Comparison of ENCODE assay signal across 20 cellular contexts in genomic region chr20:32984631-32985354, GRCh38. TPM values are rescaled to one million over a fixed set of nuclear protein-coding genes. Genes with fewer than 3 reads are reported as not detected.
DNase-seq lines count a peak whose midpoint lies in the region; ATAC-seq and TF ChIP-seq lines count a peak whose summit lies in the region.
"Had no signal": no experiment of that assay in that cellular context is flagged by ENCODE, and none has a peak within 500 bp of the region (broad histone marks: within the 10 kb centered on the region; RNA-seq: fewer than 3 reads in every experiment).

No MANE protein-coding gene starts in this region.

- H3K9ac ChIP-seq in endodermal cell (ENCODE audit: extremely low read depth, low read length, poor library complexity, severe bottlenecking): no peak overlapping the region
- H3K9ac ChIP-seq: GM23248 had no signal

- H3K36me3 ChIP-seq in endodermal cell (ENCODE audit: control insufficient read depth, insufficient read depth, low read length): no peaks in the 10 kb centered on the region

- DNase-seq in activated effector memory CD4-positive, alpha-beta T cell treated with anti-CD3 and anti-CD28 coated beads, Interleukin-2, amount 50 U/mL, for 16 hours: peak; percentile 54
- no peak for DNase-seq in activated effector memory CD4-positive, alpha-beta T cell treated with Interleukin-2 at 50 U/mL for 16 hours
- DNase-seq in endodermal cell (no peak), GM10266 (ENCODE audit: extremely low spot score) (no peak), NCI-H2171 treated with DMSO at 0.1 percent for 48 hours (lab: John Stamatoyannopoulos, UW) (no peak), NCI-H1048 (lab: John Stamatoyannopoulos, UW) (no peak)
- DNase-seq: 8988T, GDM1, NCI-H1105 treated with DMSO at 0.1 percent for 48 hours, NCI-H1694 treated with DMSO at 0.1 percent for 48 hours, NCI-H2107, NCI-H2227 treated with DMSO at 0.1 percent for 48 hours, SIG-M5 had no signal

- 91 to 93% methylated on average over 8 to 9 of the region's 9 CpGs for WGBS in endodermal cell (ENCODE audit: insufficient coverage in 1 of 2, insufficient read length in 1 of 2), 2 experiments

- H3K4me1 ChIP-seq in endodermal cell (ENCODE audit: control insufficient read depth, insufficient read depth, low read length): no peaks in the 10 kb centered on the region

- TF ChIP-seq CTCF in endodermal cell (conservative IDR thresholded peaks at IDR 0.05) (no peak), GM10266 (IDR thresholded peaks at IDR 0.05; ENCODE audit: control insufficient read depth, insufficient read depth, low read depth, missing control alignments) (no peak)

- no peak for ATAC-seq in activated T-helper 17 cell treated with anti-CD3 and anti-CD28 coated beads, Interleukin-2, amount 50 U/mL, for 72 hours (replicated peaks)
- no peak for ATAC-seq in stimulated activated memory B cell treated with anti-CD40 and anti-IgM and Interleukin-4, amounts not matched to agents 10 μg/mL and 1 μg/mL and 100 μg/mL, for 72 hours

- no peak overlapping the region for H3K4me3 Mint-ChIP-seq in activated T-helper 17 cell treated with anti-CD3 and anti-CD28 coated beads, Interleukin-2, amount 50 U/mL, for 72 hours
- H3K4me3 Mint-ChIP-seq in endodermal cell: no peak overlapping the region
- no peak overlapping the region for H3K4me3 Mint-ChIP-seq in stimulated activated memory B cell treated with anti-CD40 and anti-IgM and Interleukin-4, amounts not matched to agents 10 μg/mL and 1 μg/mL and 100 μg/mL, for 72 hours

- H3K27me3 ChIP-seq in endodermal cell (ENCODE audit: control insufficient read depth, insufficient read depth, low read length, poor library complexity, severe bottlenecking): no peaks in the 10 kb centered on the region

- no peak overlapping the region for H3K27ac ChIP-seq in endodermal cell (ENCODE audit: low read depth, low read length)
- H3K27ac ChIP-seq: GM23248 had no signal

- no peak overlapping the region for H3K4me3 ChIP-seq in endodermal cell (ENCODE audit: low read length)
- H3K4me3 ChIP-seq: GM23248, K562 had no signal

- H3K4me1 Mint-ChIP-seq in activated T-helper 17 cell treated with anti-CD3 and anti-CD28 coated beads, Interleukin-2, amount 50 U/mL, for 72 hours: peaks cover 5% of the 10 kb centered on the region
- H3K4me1 Mint-ChIP-seq in endodermal cell: peaks cover 21% of the 10 kb centered on the region
- peaks cover 9% of the 10 kb centered on the region for H3K4me1 Mint-ChIP-seq in stimulated activated memory B cell treated with anti-CD40 and anti-IgM and Interleukin-4, amounts not matched to agents 10 μg/mL and 1 μg/mL and 100 μg/mL, for 72 hours

- no peaks in the 10 kb centered on the region for H3K36me3 Mint-ChIP-seq in activated T-helper 17 cell treated with anti-CD3 and anti-CD28 coated beads, Interleukin-2, amount 50 U/mL, for 72 hours (ENCODE audit: low read depth)
- H3K36me3 Mint-ChIP-seq in endodermal cell (ENCODE audit: low read depth): no peaks in the 10 kb centered on the region
- H3K36me3 Mint-ChIP-seq in stimulated activated memory B cell treated with anti-CD40 and anti-IgM and Interleukin-4, amounts not matched to agents 10 μg/mL and 1 μg/mL and 100 μg/mL, for 72 hours: no peaks in the 10 kb centered on the region

- H3K27me3 Mint-ChIP-seq in activated T-helper 17 cell treated with anti-CD3 and anti-CD28 coated beads, Interleukin-2, amount 50 U/mL, for 72 hours: no peaks in the 10 kb centered on the region
- H3K27me3 Mint-ChIP-seq in endodermal cell (ENCODE audit: insufficient read depth): no peaks in the 10 kb centered on the region
- H3K27me3 Mint-ChIP-seq in stimulated activated memory B cell treated with anti-CD40 and anti-IgM and Interleukin-4, amounts not matched to agents 10 μg/mL and 1 μg/mL and 100 μg/mL, for 72 hours: no peaks in the 10 kb centered on the region

- no peaks in the 10 kb centered on the region for H3K9me3 Mint-ChIP-seq in activated T-helper 17 cell treated with anti-CD3 and anti-CD28 coated beads, Interleukin-2, amount 50 U/mL, for 72 hours
- H3K9me3 Mint-ChIP-seq in endodermal cell: no peaks in the 10 kb centered on the region
- H3K9me3 Mint-ChIP-seq in stimulated activated memory B cell treated with anti-CD40 and anti-IgM and Interleukin-4, amounts not matched to agents 10 μg/mL and 1 μg/mL and 100 μg/mL, for 72 hours: no peaks in the 10 kb centered on the region

- H3K27ac Mint-ChIP-seq in activated T-helper 17 cell treated with anti-CD3 and anti-CD28 coated beads, Interleukin-2, amount 50 U/mL, for 72 hours: peak overlapping the region; percentile 56
- H3K27ac Mint-ChIP-seq in endodermal cell: peak overlapping the region; percentile 42
- H3K27ac Mint-ChIP-seq in stimulated activated memory B cell treated with anti-CD40 and anti-IgM and Interleukin-4, amounts not matched to agents 10 μg/mL and 1 μg/mL and 100 μg/mL, for 72 hours: peak overlapping the region; percentile 49

- no peaks in the 10 kb centered on the region for H3K9me3 ChIP-seq in endodermal cell (ENCODE audit: control insufficient read depth, low read length)

RNA-seq across cellular contexts. Expression of gene SUN5, which starts 19.4 kb away (rescaled TPM):
- not detected for total RNA-seq in activated T-helper 17 cell treated with anti-CD3 and anti-CD28 coated beads, Interleukin-2, amount 50 U/mL, for 72 hours
- not detected for total RNA-seq in endodermal cell
- not detected for polyA plus RNA-seq in endodermal cell (2013, experiment 1 of 2)
- not detected for polyA plus RNA-seq in endodermal cell (2013, experiment 2 of 2)
- total RNA-seq: Daoy, GM23248, K562, RPMI7951 had no signal
- polyA plus RNA-seq: AG04450, GM23248, K562 had no signal

RNA-seq across cellular contexts. Expression of gene BPIFB2, which starts 22.7 kb away (rescaled TPM):
- not detected for total RNA-seq in activated T-helper 17 cell treated with anti-CD3 and anti-CD28 coated beads, Interleukin-2, amount 50 U/mL, for 72 hours
- total RNA-seq in endodermal cell: not detected
- polyA plus RNA-seq in endodermal cell (2013, experiment 1 of 2): not detected
- polyA plus RNA-seq in endodermal cell (2013, experiment 2 of 2): not detected
- total RNA-seq: Daoy, GM23248, K562, RPMI7951 had no signal
- polyA plus RNA-seq: AG04450, GM23248, K562 had no signal

RNA-seq across cellular contexts. Expression of gene BPIFB6, which starts 46.7 kb away (rescaled TPM):
- total RNA-seq in activated T-helper 17 cell treated with anti-CD3 and anti-CD28 coated beads, Interleukin-2, amount 50 U/mL, for 72 hours: not detected
- total RNA-seq in endodermal cell: not detected
- polyA plus RNA-seq in endodermal cell (2013, experiment 1 of 2): not detected
- polyA plus RNA-seq in endodermal cell (2013, experiment 2 of 2): not detected
- total RNA-seq: Daoy, GM23248, K562, RPMI7951 had no signal
- polyA plus RNA-seq: AG04450, GM23248, K562 had no signal
